Comparison of ENCODE assay signal across 19 cellular contexts in genomic region chr3:2770451-2770850, GRCh38.
A peak's percentile ranks its signal among the peaks of the same experiment; 100 is the strongest.
DNase-seq lines count a peak whose midpoint lies in the region; ATAC-seq and TF ChIP-seq lines count a peak whose summit lies in the region.
"Had no signal": no experiment of that assay in that cellular context is flagged by ENCODE, and none has a peak within 500 bp of the region (broad histone marks: within the 10 kb centered on the region; RNA-seq: fewer than 3 reads in every experiment).

No MANE protein-coding gene starts in this region.

- no peaks in the 10 kb centered on the region for H3K27me3 ChIP-seq in parathyroid adenoma (ENCODE audit: control insufficient read depth, insufficient read depth, low read length)
- H3K27me3 ChIP-seq in upper lobe of right lung: no peaks in the 10 kb centered on the region
- H3K27me3 ChIP-seq in CD4-positive, alpha-beta T cell (ENCODE audit: control insufficient read depth, insufficient read depth, low read length): no peaks in the 10 kb centered on the region
- H3K27me3 ChIP-seq in vagina: no peaks in the 10 kb centered on the region
- H3K27me3 ChIP-seq: esophagus muscularis mucosa had no signal

- H3K27ac ChIP-seq in parathyroid adenoma (peak overlapping the region; percentile 57), upper lobe of right lung (no peak overlapping the region), vagina (no peak overlapping the region)
- no peak overlapping the region for H3K27ac ChIP-seq in CD4-positive, alpha-beta T cell (ENCODE audit: low read depth, low read length)
- H3K27ac ChIP-seq: esophagus muscularis mucosa had no signal

- no peaks in the 10 kb centered on the region for H3K79me2 ChIP-seq in parathyroid adenoma

- DNase-seq in HuH-7.5 (ENCODE audit: low spot score): peak; percentile 34
- peak; percentile 13 for DNase-seq in iPS-NIHi7 (ENCODE audit: extremely low spot score)
- DNase-seq in upper lobe of right lung: no peak
- DNase-seq in CD4-positive, alpha-beta T cell: no peak
- no peak for DNase-seq in vagina (ENCODE audit: extremely low spot score in 2 of 2)
- DNase-seq in NCI-H1436 (lab: John Stamatoyannopoulos, UW): no peak
- DNase-seq: activated CD8-positive, alpha-beta T cell treated with anti-CD3 and anti-CD28 coated beads for 36 hours; anterior cingulate cortex; cortex of kidney; DMS 273 treated with DMSO at 0.1 percent for 48 hours; HFFc6; hippocampal formation; naive thymus-derived CD8-positive, alpha-beta T cell; NCI-H748 treated with DMSO at 0.1 percent for 48 hours; stimulated activated naive B cell treated with anti-CD40 and anti-IgM and Interleukin-4, amounts not matched to agents 10 μg/mL and 1 μg/mL and 100 μg/mL, for 72 hours had no signal

- POLR2A ChIA-PET in CD4-positive, alpha-beta T cell (lab: Charles Lee): no interaction called here

- no peak for TF ChIP-seq CTCF in parathyroid adenoma (IDR thresholded peaks at IDR 0.05)
- no peak for TF ChIP-seq CTCF in upper lobe of right lung (IDR thresholded peaks at IDR 0.05)
- TF ChIP-seq CTCF in CD4-positive, alpha-beta T cell (IDR thresholded peaks at IDR 0.05): no peak
- TF ChIP-seq CTCF in vagina (IDR thresholded peaks at IDR 0.05): no peak

- H3K36me3 Mint-ChIP-seq in CD4-positive, alpha-beta T cell (ENCODE audit: low read depth): no peaks in the 10 kb centered on the region
- H3K36me3 Mint-ChIP-seq: naive thymus-derived CD8-positive, alpha-beta T cell; stimulated activated naive B cell treated with anti-CD40 and anti-IgM and Interleukin-4, amounts not matched to agents 10 μg/mL and 1 μg/mL and 100 μg/mL, for 72 hours; type B pancreatic cell had no signal

- CTCF ChIA-PET in CD4-positive, alpha-beta T cell (lab: Charles Lee): no interaction called here

- H3K9me3 ChIP-seq in parathyroid adenoma (ENCODE audit: control insufficient read depth, low read length) (no peaks in the 10 kb centered on the region), upper lobe of right lung (no peaks in the 10 kb centered on the region), vagina (no peaks in the 10 kb centered on the region)
- no peaks in the 10 kb centered on the region for H3K9me3 ChIP-seq in CD4-positive, alpha-beta T cell (ENCODE audit: control insufficient read depth, low read length)
- H3K9me3 ChIP-seq: esophagus muscularis mucosa had no signal

- no peak overlapping the region for H3K4me3 ChIP-seq in parathyroid adenoma (ENCODE audit: low read depth, low read length)
- no peak overlapping the region for H3K4me3 ChIP-seq in upper lobe of right lung
- H3K4me3 ChIP-seq in vagina: no peak overlapping the region
- H3K4me3 ChIP-seq: esophagus muscularis mucosa had no signal

- H3K9ac ChIP-seq in parathyroid adenoma: no peak overlapping the region

- H2AFZ ChIP-seq in parathyroid adenoma: peak overlapping the region; percentile 70

- intact Hi-C loops in upper lobe of right lung (cut with DNase I) (no loop called here), vagina (cut with DNase I) (no loop called here)
- intact Hi-C loops in CD4-positive, alpha-beta T cell (cut with DNase I, micrococcal nuclease): no loop called here

- no peaks in the 10 kb centered on the region for H3K4me1 Mint-ChIP-seq in CD4-positive, alpha-beta T cell (ENCODE audit: low read depth)
- H3K4me1 Mint-ChIP-seq: naive thymus-derived CD8-positive, alpha-beta T cell; stimulated activated naive B cell treated with anti-CD40 and anti-IgM and Interleukin-4, amounts not matched to agents 10 μg/mL and 1 μg/mL and 100 μg/mL, for 72 hours had no signal

- ATAC-seq in GM19043 (IDR thresholded peaks at IDR 0.05; ENCODE audit: low read depth, unreplicated experiment) (peak; percentile 7), upper lobe of right lung (no peak)
- no peak for ATAC-seq in CD4-positive, alpha-beta T cell (ENCODE audit: poor library complexity)
- ATAC-seq: activated CD8-positive, alpha-beta T cell treated with anti-CD3 and anti-CD28 coated beads for 36 hours; naive thymus-derived CD8-positive, alpha-beta T cell; stimulated activated naive B cell treated with anti-CD40 and anti-IgM and Interleukin-4, amounts not matched to agents 10 μg/mL and 1 μg/mL and 100 μg/mL, for 72 hours had no signal

- H3K4me3 Mint-ChIP-seq in CD4-positive, alpha-beta T cell: no peak overlapping the region
- H3K4me3 Mint-ChIP-seq: activated CD8-positive, alpha-beta T cell treated with anti-CD3 and anti-CD28 coated beads for 36 hours; HFFc6; naive thymus-derived CD8-positive, alpha-beta T cell; stimulated activated naive B cell treated with anti-CD40 and anti-IgM and Interleukin-4, amounts not matched to agents 10 μg/mL and 1 μg/mL and 100 μg/mL, for 72 hours; type B pancreatic cell had no signal

- H3K9me3 Mint-ChIP-seq in CD4-positive, alpha-beta T cell: no peaks in the 10 kb centered on the region
- H3K9me3 Mint-ChIP-seq: activated CD8-positive, alpha-beta T cell treated with anti-CD3 and anti-CD28 coated beads for 36 hours had no signal

- H3K4me1 ChIP-seq in parathyroid adenoma (peaks cover 14% of the 10 kb centered on the region), upper lobe of right lung (no peaks in the 10 kb centered on the region), vagina (no peaks in the 10 kb centered on the region)

- H3K27ac Mint-ChIP-seq in CD4-positive, alpha-beta T cell: no peak overlapping the region
- H3K27ac Mint-ChIP-seq: activated CD8-positive, alpha-beta T cell treated with anti-CD3 and anti-CD28 coated beads for 36 hours; HFFc6; naive thymus-derived CD8-positive, alpha-beta T cell; stimulated activated naive B cell treated with anti-CD40 and anti-IgM and Interleukin-4, amounts not matched to agents 10 μg/mL and 1 μg/mL and 100 μg/mL, for 72 hours; type B pancreatic cell had no signal

- peak overlapping the region; percentile 6 for H3K4me2 ChIP-seq in parathyroid adenoma (ENCODE audit: low read length)

- peaks cover 9% of the 10 kb centered on the region for H3K27me3 Mint-ChIP-seq in CD4-positive, alpha-beta T cell
- H3K27me3 Mint-ChIP-seq: activated CD8-positive, alpha-beta T cell treated with anti-CD3 and anti-CD28 coated beads for 36 hours; type B pancreatic cell had no signal

- TF ChIP-seq POLR2A in vagina (IDR thresholded peaks at IDR 0.05): no peak

- H3K36me3 ChIP-seq in parathyroid adenoma (ENCODE audit: control insufficient read depth, insufficient read depth, low read length) (no peaks in the 10 kb centered on the region), upper lobe of right lung (no peaks in the 10 kb centered on the region), vagina (no peaks in the 10 kb centered on the region)
- H3K36me3 ChIP-seq: esophagus muscularis mucosa had no signal

Comparison
In these comparisons a context has a peak if more than half of its experiments do, and no peak if none do; other contexts are left out.
1. DNase-seq: peak in HuH-7.5 (single experiment) and iPS-NIHi7 (single experiment); none in upper lobe of right lung (single experiment), CD4-positive, alpha-beta T cell (0 of 10), vagina (0 of 2) and NCI-H1436 (single experiment).